Comparison of ENCODE assay signal across 13 cellular contexts in genomic region chr18:35131387-35132283, GRCh38.
DNase-seq lines count a peak whose midpoint lies in the region; ATAC-seq lines count a peak whose summit lies in the region.
"Had no signal": no experiment of that assay in that cellular context is flagged by ENCODE, and none has a peak within 500 bp of the region (broad histone marks: within the 10 kb centered on the region; RNA-seq: fewer than 3 reads in every experiment).

No MANE protein-coding gene starts in this region.

- DNase-seq in SK-MEL-5 (ENCODE audit: low read depth, low spot score) (peak; percentile 89), dermis blood vessel endothelial cell (peak; percentile 84), immature natural killer cell (peak; percentile 24 to 37 (median 28)), putamen (ENCODE audit: low spot score) (peak; percentile 85), NCI-H2107 treated with DMSO at 0.1 percent for 48 hours (lab: John Stamatoyannopoulos, UW; ENCODE audit: unreplicated experiment) (no peak), NCI-H748 treated with DMSO at 0.1 percent for 48 hours (lab: John Stamatoyannopoulos, UW) (no peak), NCI-H345 treated with DMSO at 0.1 percent for 48 hours (lab: John Stamatoyannopoulos, UW; ENCODE audit: unreplicated experiment) (no peak)
- DNase-seq: activated B cell treated with CpG ODN at 0.5 μM for 24 hours; activated T-cell treated with anti-CD3 and anti-CD28 coated beads, Interleukin-2, amount 50 U/mL, for 4 hours; EL; NCI-H2171 treated with DMSO at 0.1 percent for 48 hours; SW 1271 had no signal

- H3K27ac Mint-ChIP-seq in immature natural killer cell: peak overlapping the region; percentile 79 to 99 (median 94)
- H3K27ac Mint-ChIP-seq: activated B cell treated with CpG ODN at 0.5 μM for 24 hours had no signal

- peak overlapping the region; percentile 48 to 72 (median 63) for H3K4me3 Mint-ChIP-seq in immature natural killer cell
- H3K4me3 Mint-ChIP-seq: activated B cell treated with CpG ODN at 0.5 μM for 24 hours; activated T-cell treated with anti-CD3 and anti-CD28 coated beads, Interleukin-2, amount 50 U/mL, for 4 hours had no signal

- peaks cover 52 to 74% of the 10 kb centered on the region in 2 donors for H3K4me1 Mint-ChIP-seq in immature natural killer cell
- H3K4me1 Mint-ChIP-seq: activated B cell treated with CpG ODN at 0.5 μM for 24 hours had no signal

- peaks cover 23 to 47% (median 33%) of the 10 kb centered on the region in 3 donors for H3K36me3 Mint-ChIP-seq in immature natural killer cell

- no peaks in the 10 kb centered on the region for H3K9me3 Mint-ChIP-seq in immature natural killer cell
- H3K9me3 Mint-ChIP-seq: activated B cell treated with CpG ODN at 0.5 μM for 24 hours; activated T-cell treated with anti-CD3 and anti-CD28 coated beads, Interleukin-2, amount 50 U/mL, for 4 hours had no signal

- ATAC-seq in HG03378 (IDR thresholded peaks at IDR 0.05; ENCODE audit: unreplicated experiment): no peak
- ATAC-seq: activated T-cell treated with anti-CD3 and anti-CD28 coated beads, Interleukin-2, amount 50 U/mL, for 4 hours had no signal

- in situ Hi-C loops in SK-MEL-5 (cut with HindIII; ENCODE audit: low pct_unique_long_range_greater_than_20kb, low sequenced_read_pairs): no loop called here

- H3K27me3 Mint-ChIP-seq in immature natural killer cell (ENCODE audit: low read depth in 3 of 3): peaks cover 0 to 14% (median 7%) of the 10 kb centered on the region in 3 donors
- H3K27me3 Mint-ChIP-seq: activated B cell treated with CpG ODN at 0.5 μM for 24 hours had no signal

Comparison
In these comparisons a context has a peak if more than half of its experiments do, and no peak if none do; other contexts are left out.
1. DNase-seq: peak in SK-MEL-5 (single experiment), dermis blood vessel endothelial cell (single experiment), immature natural killer cell (3 of 3) and putamen (single experiment); none in NCI-H2107 treated with DMSO at 0.1 percent for 48 hours (single experiment), NCI-H748 treated with DMSO at 0.1 percent for 48 hours (single experiment) and NCI-H345 treated with DMSO at 0.1 percent for 48 hours (single experiment).